ENCODE assay signal across 15 cellular contexts in the genomic region with DNA sequence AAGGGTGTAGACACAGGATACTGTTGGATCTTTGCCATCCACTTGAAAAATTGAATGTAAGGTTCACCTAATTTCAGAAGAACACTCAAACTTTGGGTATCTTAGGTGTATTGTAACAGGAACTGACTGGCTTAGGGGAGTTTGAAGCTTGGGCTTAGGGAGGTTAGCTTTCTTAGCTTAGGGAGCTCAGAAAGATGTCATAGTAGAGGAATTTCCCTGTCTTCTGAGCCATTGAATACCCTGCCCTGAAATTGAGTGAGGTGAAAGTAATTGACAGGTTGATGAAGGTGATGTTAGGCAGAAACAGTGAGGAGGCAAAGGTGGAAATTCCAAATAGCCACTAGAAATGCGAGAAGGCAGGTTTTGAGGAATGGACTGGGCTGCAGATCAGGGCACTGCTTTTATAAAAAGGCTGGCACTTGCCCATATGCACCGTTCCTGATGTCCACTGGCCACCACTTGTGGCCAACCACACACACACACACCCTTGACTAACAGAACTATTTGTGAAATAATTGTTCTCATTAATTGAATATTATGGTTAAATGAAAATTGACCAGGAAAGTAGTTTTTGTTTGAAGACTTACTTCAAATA. TPM values are rescaled to one million over a fixed set of nuclear protein-coding genes. Genes with fewer than 3 reads are reported as not detected.
DNase-seq lines count a peak whose midpoint lies in the region; ATAC-seq, FAIRE-seq and TF ChIP-seq lines count a peak whose summit lies in the region.
"Had no signal": no experiment of that assay in that cellular context is flagged by ENCODE, and none has a peak within 500 bp of the region (broad histone marks: within the 10 kb centered on the region; RNA-seq: fewer than 3 reads in every experiment).

No MANE protein-coding gene starts in this region.

- TF ChIP-seq POLR2A in GM12878 (IDR thresholded peaks at IDR 0.05; ENCODE audit: low read depth, low read length): no peak
- TF ChIP-seq POLR2A in stomach (IDR thresholded peaks at IDR 0.05): no peak

- no peak for TF ChIP-seq EP300 in GM12878 (IDR thresholded peaks at IDR 0.05; ENCODE audit: borderline replicate concordance in 1 of 2, control insufficient read depth in 1 of 2, low read depth in 2 of 2, low read length in 2 of 2)
- no peak for TF ChIP-seq EP300 in stomach (IDR thresholded peaks at IDR 0.05)

- H3K36me3 ChIP-seq in CD8-positive, alpha-beta memory T cell (ENCODE audit: insufficient read depth, low read length): no peaks in the 10 kb centered on the region
- H3K36me3 ChIP-seq in GM12878 (ENCODE audit: control insufficient read depth in 2 of 2, insufficient read depth in 2 of 2, low read length in 1 of 2): 0 out of 4 replicates have a peak, but pooled peaks cover 0 to 4% of the 10 kb centered on the region in 2 experiments
- H3K36me3 ChIP-seq in naive thymus-derived CD4-positive, alpha-beta T cell (ENCODE audit: control insufficient read depth in 2 of 3, insufficient read depth in 3 of 3, low read length in 3 of 3): no peaks in the 10 kb centered on the region
- no peaks in the 10 kb centered on the region for H3K36me3 ChIP-seq in stomach

- no peaks in the 10 kb centered on the region for H4K20me1 ChIP-seq in GM12878 (ENCODE audit: control insufficient read depth, insufficient read depth)

- CTCF ChIA-PET in CD8-positive, alpha-beta memory T cell (lab: Charles Lee): no interaction called here
- CTCF ChIA-PET in GM12878 (lab: Yijun Ruan, JAX): interaction anchor here (0.6 to 1.6 kb wide), 6 partner anchors 8 to 293 kb away, joined by 3 to 6 read pairs (median 4); no protein-coding TSS in a partner anchor
- CTCF ChIA-PET in naive thymus-derived CD4-positive, alpha-beta T cell (lab: Charles Lee): interaction anchor here (1.1 kb wide), 1 partner anchor 11 kb away, joined by 3 read pairs; no protein-coding TSS in a partner anchor

- H3K27ac Mint-ChIP-seq in CD8-positive, alpha-beta memory T cell: peak overlapping the region in 1 of 8 donors; percentile 71
- peak overlapping the region; percentile 52 for H3K27ac Mint-ChIP-seq in HFFc6
- peak overlapping the region in 2 of 9 donors; percentile 17 to 43 for H3K27ac Mint-ChIP-seq in naive thymus-derived CD4-positive, alpha-beta T cell

- H3K27me3 Mint-ChIP-seq in CD8-positive, alpha-beta memory T cell: no peaks in the 10 kb centered on the region
- no peaks in the 10 kb centered on the region; the same call in 1 of the 2 replicates for H3K27me3 Mint-ChIP-seq in HFFc6 (ENCODE audit: insufficient read depth)
- no peaks in the 10 kb centered on the region for H3K27me3 Mint-ChIP-seq in naive thymus-derived CD4-positive, alpha-beta T cell

- no peaks in the 10 kb centered on the region for H3K9me3 Mint-ChIP-seq in CD8-positive, alpha-beta memory T cell
- no peaks in the 10 kb centered on the region for H3K9me3 Mint-ChIP-seq in HFFc6
- peaks cover 0 to 5% (median 0%) of the 10 kb centered on the region in 11 donors for H3K9me3 Mint-ChIP-seq in naive thymus-derived CD4-positive, alpha-beta T cell

- in situ Hi-C loops in GM12878 (cut with MboI): no loop called here

- no peak overlapping the region for H3K4me2 ChIP-seq in GM12878 (ENCODE audit: control insufficient read depth, insufficient read depth)

- H3K27me3 ChIP-seq in CD8-positive, alpha-beta memory T cell (ENCODE audit: insufficient read depth, low read length, poor library complexity, severe bottlenecking): no peaks in the 10 kb centered on the region
- H3K27me3 ChIP-seq in GM12878 (replicated peaks in 1 of 2; ENCODE audit: control insufficient read depth in 2 of 2, insufficient read depth in 2 of 2, low read length in 1 of 2): no peaks in the 10 kb centered on the region
- H3K27me3 ChIP-seq in naive thymus-derived CD4-positive, alpha-beta T cell (ENCODE audit: control insufficient read depth in 2 of 2, insufficient read depth in 2 of 2, low read length in 2 of 2): no peaks in the 10 kb centered on the region
- H3K27me3 ChIP-seq in stomach: no peaks in the 10 kb centered on the region
- H3K27me3 ChIP-seq: heart right ventricle had no signal

- no peak for FAIRE-seq in GM12878 (lab: Jason Lieb, UNC)
- FAIRE-seq: kidney had no signal

- no peak overlapping the region for H2AFZ ChIP-seq in GM12878 (ENCODE audit: control insufficient read depth, low read depth, low read length)

- peak overlapping the region; percentile 33 for H3K27ac ChIP-seq in CD8-positive, alpha-beta memory T cell (ENCODE audit: low read depth, low read length)
- H3K27ac ChIP-seq in GM12878 (ENCODE audit: control insufficient read depth, insufficient read depth): no peak overlapping the region; the same call in 1 of the 2 replicates
- H3K27ac ChIP-seq in naive thymus-derived CD4-positive, alpha-beta T cell (ENCODE audit: low read depth, low read length): no peak overlapping the region
- no peak overlapping the region for H3K27ac ChIP-seq in stomach
- H3K27ac ChIP-seq: WERI-Rb-1 had no signal

- WGBS in GM12878 (ENCODE audit: insufficient coverage, insufficient replicate concordance, low lambda C conversion rate, missing lambda C conversion rate): 53% methylated on average over 2 of the region's 2 CpGs
- WGBS in stomach, 5 donors: 51 to 74% (median 59%) methylated on average over 2 of the region's 2 CpGs

- H3K4me3 ChIP-seq in CD8-positive, alpha-beta memory T cell (ENCODE audit: low read length): no peak overlapping the region
- H3K4me3 ChIP-seq in GM12878 (no peak overlapping the region), stomach (no peak overlapping the region)
- H3K4me3 ChIP-seq in naive thymus-derived CD4-positive, alpha-beta T cell (ENCODE audit: low read length): no peak overlapping the region
- H3K4me3 ChIP-seq: heart right ventricle had no signal

- RAD21 ChIA-PET in GM12878 (lab: Charles Lee; ENCODE audit: unreplicated experiment): interaction anchor here (0.7 to 4.0 kb wide), 4 partner anchors 10 to 80 kb away, joined by 3 to 42 read pairs (median 8); a partner anchor contains a TSS

- SMC1A ChIA-PET in GM12878 (lab: Charles Lee; ENCODE audit: uncharacterized antibody, unreplicated experiment): interaction anchor here (1.0 to 7.0 kb wide), 6 partner anchors 13 to 227 kb away, joined by 3 to 85 read pairs (median 5); no protein-coding TSS in a partner anchor

- BruUV-seq in GM12878 (replicated peaks; lab: Mats Ljungman, UMichigan): no TSS peak

- TF ChIP-seq CTCF in HFFc6 (IDR thresholded peaks at IDR 0.05): no peak
- TF ChIP-seq CTCF in GM12878 (IDR thresholded peaks at IDR 0.05 in 2 of 3, conservative IDR thresholded peaks at IDR 0.05 in 1 of 3; ENCODE audit: control insufficient read depth in 2 of 3, extremely low read depth in 1 of 3, insufficient read depth in 1 of 3, low read depth in 3 of 3, low read length in 3 of 3): no peak
- no peak for TF ChIP-seq CTCF in stomach (IDR thresholded peaks at IDR 0.05)

- H3K36me3 Mint-ChIP-seq in CD8-positive, alpha-beta memory T cell: peaks cover 0 to 5% (median 3%) of the 10 kb centered on the region in 3 donors
- H3K36me3 Mint-ChIP-seq in HFFc6 (ENCODE audit: low read depth): peaks cover 32% of the 10 kb centered on the region
- H3K36me3 Mint-ChIP-seq in naive thymus-derived CD4-positive, alpha-beta T cell: peaks cover 4 to 22% (median 15%) of the 10 kb centered on the region in 5 donors

- peaks cover 93% of the 10 kb centered on the region for H3K79me2 ChIP-seq in GM12878 (ENCODE audit: control insufficient read depth, insufficient read depth, low read length)

- H3K9ac ChIP-seq in GM12878 (ENCODE audit: control insufficient read depth, insufficient read depth, low read length): no peak overlapping the region

- no peak for DNase-seq in CD8-positive, alpha-beta memory T cell
- DNase-seq in HFFc6 (no peak), GM12878 (ENCODE audit: low read depth, low spot score) (no peak), NCI-H1417 treated with DMSO at 0.1 percent for 48 hours (lab: John Stamatoyannopoulos, UW) (no peak), stomach (no peak)
- no peak for DNase-seq in naive thymus-derived CD4-positive, alpha-beta T cell
- no peak for DNase-seq in activated CD8-positive, alpha-beta memory T cell treated with anti-CD3 and anti-CD28 coated beads for 24 hours
- DNase-seq: activated gamma-delta T cell, heart right ventricle, kidney, NCI-H1694, NCI-H526, WERI-Rb-1 had no signal

- intact Hi-C loops in GM12878 (cut with micrococcal nuclease; ENCODE audit: unreplicated experiment): no loop called here
- intact Hi-C loops in naive thymus-derived CD4-positive, alpha-beta T cell (cut with micrococcal nuclease): no loop called here
- intact Hi-C loops in stomach (cut with DNase I; ENCODE audit: low total_unique reads): no loop called here

- H3K9me3 ChIP-seq in CD8-positive, alpha-beta memory T cell (ENCODE audit: low read length): no peaks in the 10 kb centered on the region
- H3K9me3 ChIP-seq in GM12878 (replicated peaks; ENCODE audit: control insufficient read depth, insufficient read depth, low read length): peaks cover 4% of the 10 kb centered on the region; the same call in 1 of the 3 replicates
- H3K9me3 ChIP-seq in naive thymus-derived CD4-positive, alpha-beta T cell (ENCODE audit: control insufficient read depth in 2 of 3, low read length in 3 of 3): no peaks in the 10 kb centered on the region
- no peaks in the 10 kb centered on the region for H3K9me3 ChIP-seq in stomach
- H3K9me3 ChIP-seq: heart right ventricle had no signal

- no peak overlapping the region for H3K4me3 Mint-ChIP-seq in CD8-positive, alpha-beta memory T cell
- peak overlapping the region; percentile 2; the same call in 1 of the 2 replicates for H3K4me3 Mint-ChIP-seq in HFFc6
- peak overlapping the region in 1 of 10 donors; percentile 3 for H3K4me3 Mint-ChIP-seq in naive thymus-derived CD4-positive, alpha-beta T cell

- POLR2A ChIA-PET in CD8-positive, alpha-beta memory T cell (lab: Charles Lee): no interaction called here
- POLR2A ChIA-PET in GM12878 (lab: Charles Lee): interaction anchor here (1.4 to 6.8 kb wide), 2 partner anchors 13 to 83 kb away, joined by 3 to 41 read pairs; no protein-coding TSS in a partner anchor
- POLR2A ChIA-PET in naive thymus-derived CD4-positive, alpha-beta T cell (lab: Charles Lee): interaction anchor here (1.3 kb wide), 1 partner anchor 17 kb away, joined by 3 read pairs; a partner anchor contains a TSS

- TF ChIP-seq RAD21 in GM12878 (IDR thresholded peaks at IDR 0.05; ENCODE audit: insufficient read depth, low read depth, low read length): no peak

- peaks cover 47 to 84% (median 74%) of the 10 kb centered on the region in 3 donors for H3K4me1 Mint-ChIP-seq in CD8-positive, alpha-beta memory T cell
- H3K4me1 Mint-ChIP-seq in HFFc6 (ENCODE audit: low read depth): peaks cover 94% of the 10 kb centered on the region
- H3K4me1 Mint-ChIP-seq in naive thymus-derived CD4-positive, alpha-beta T cell: peaks cover 17 to 86% (median 81%) of the 10 kb centered on the region in 7 donors

- ATAC-seq in GM12878: peak; percentile 59
- ATAC-seq in naive thymus-derived CD4-positive, alpha-beta T cell: peak; percentile 33
- no peak for ATAC-seq in GM19463 (IDR thresholded peaks at IDR 0.05; ENCODE audit: unreplicated experiment)
- ATAC-seq: heart right ventricle, Panc1 had no signal

- no peaks in the 10 kb centered on the region for H3K4me1 ChIP-seq in CD8-positive, alpha-beta memory T cell (ENCODE audit: insufficient read depth, low read length)
- H3K4me1 ChIP-seq in GM12878 (ENCODE audit: control insufficient read depth, insufficient read depth, low read length) (no peaks in the 10 kb centered on the region), stomach (peaks cover 11 to 81% (median 44%) of the 10 kb centered on the region in 4 donors)
- no peaks in the 10 kb centered on the region for H3K4me1 ChIP-seq in naive thymus-derived CD4-positive, alpha-beta T cell (ENCODE audit: control insufficient read depth in 2 of 2, insufficient read depth in 2 of 2, low read length in 2 of 2)

RNA-seq across cellular contexts. Expression of a gene that starts 16.5 kb away (rescaled TPM):
- 10 to 100 TPM; 20.8 to 25.6 TPM for total RNA-seq in CD8-positive, alpha-beta memory T cell
- polyA plus RNA-seq in CD8-positive, alpha-beta memory T cell: 13.0 TPM
- total RNA-seq in HFFc6 (2021; fragmentation: NEBNext Ultra II Directional; extraction: Animal tissue kit (Norgen Biotek cat#: 25700)): 10 to 100 TPM; 47.3 to 53.5 (median 53.1) TPM
- 89.0 and 91.9 TPM in 2 replicates for total RNA-seq in GM12878 (2013; cell fraction: nucleolus; rRNA removed)
- total RNA-seq in GM12878 (2014; rRNA removed) (13.8 and 20.1 TPM in 2 replicates), GM12878 (2014; rRNA removed; fragmentation: Illumina TruSeq; extraction: Trizol) (16.9 and 18.1 TPM in 2 replicates), GM12878 (2021) (25.7 TPM in 2 replicates), stomach (100 to 1,000 TPM in 1 of 5 donors, 10 to 100 TPM in 4; 17.7 to 107 (median 33.9) TPM)
- polyA plus RNA-seq in GM12878 (2011; ENCODE audit: low read depth): 10.4 TPM
- polyA plus RNA-seq in GM12878 (2011; rRNA removed) (18.8 and 26.6 TPM in 2 replicates), GM12878 (2014; fragmentation: Illumina TruSeq; extraction: Trizol) (10.7 and 11.8 TPM in 2 replicates), GM12878 (2014; fragmentation: Nextera tagmentation; extraction: Ambion mirVana) (1 to 10 TPM; 3.2 to 3.3 TPM), GM12878 (2014; rRNA removed) (5.4 and 7.6 TPM in 2 replicates), GM12878 (2016; fragmentation: Nextera tagmentation; extraction: Ambion mirVana) (10 to 100 TPM in 1 of 2 experiments, 1 to 10 TPM in 1; 9.1 to 10.3 TPM), stomach (1 to 10 TPM; 4.2 to 9.8 (median 5.4) TPM)
- polyA plus RNA-seq in GM12878 (2011; cell fraction: cytosol; rRNA removed): 6.6 and 8.8 TPM in 2 replicates
- 18.9 TPM in 2 replicates for polyA plus RNA-seq in GM12878 (2011; cell fraction: nucleus; rRNA removed)
- 11.9 and 12.8 TPM in 2 replicates for polyA plus RNA-seq in GM12878 (2012)
- 81.2 and 136 TPM in 2 replicates for polyA minus RNA-seq in GM12878 (2011; rRNA and poly(A)+ RNA removed)
- polyA minus RNA-seq in GM12878 (2011; cell fraction: cytosol; rRNA and poly(A)+ RNA removed): 17.2 and 23.1 TPM in 2 replicates
- polyA minus RNA-seq in GM12878 (2011; cell fraction: nucleus; rRNA and poly(A)+ RNA removed): 43.3 and 46.8 TPM in 2 replicates
- total RNA-seq in naive thymus-derived CD4-positive, alpha-beta T cell: 10 to 100 TPM; 26.0 to 95.6 (median 45.5) TPM
- polyA plus RNA-seq in naive thymus-derived CD4-positive, alpha-beta T cell: 10 to 100 TPM; 22.6 to 28.4 TPM
